In the genomic region with DNA sequence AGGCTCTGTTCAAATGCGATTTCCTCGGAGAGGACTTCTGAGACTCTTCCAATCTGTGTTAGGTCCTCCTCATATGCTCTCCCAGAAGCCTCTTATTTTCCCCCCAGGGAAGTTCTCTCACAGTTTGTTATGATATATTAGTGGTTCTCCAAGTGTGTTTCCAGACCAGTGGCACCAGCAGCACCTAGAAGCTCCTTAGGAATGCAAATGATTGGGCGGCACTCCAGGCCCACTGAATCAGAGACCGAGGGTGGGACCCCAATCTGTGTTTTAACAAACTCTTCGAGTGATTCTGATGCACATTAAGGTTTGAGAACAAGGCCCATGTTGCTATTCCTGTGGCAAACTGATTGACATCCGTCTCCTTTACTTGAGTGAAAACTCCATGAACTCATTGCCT, we compare ENCODE assay signal across 1 cellular context.
TF ChIP-seq lines count a peak whose summit lies in the region.

No MANE protein-coding gene starts in this region.

TF ChIP-seq in H1, 55 proteins besides CTCF, POLR2A, EP300 and RAD21 (continued from another document):
- TF ChIP-seq SUZ12 (IDR thresholded peaks at IDR 0.05; ENCODE audit: low read length) = no peak
- no peak for TF ChIP-seq RXRA (IDR thresholded peaks at IDR 0.05; ENCODE audit: insufficient read depth, low read depth, low read length)
- TF ChIP-seq TCF12 (IDR thresholded peaks at IDR 0.05; ENCODE audit: low read depth, low read length) = no peak
